In the genomic region with DNA sequence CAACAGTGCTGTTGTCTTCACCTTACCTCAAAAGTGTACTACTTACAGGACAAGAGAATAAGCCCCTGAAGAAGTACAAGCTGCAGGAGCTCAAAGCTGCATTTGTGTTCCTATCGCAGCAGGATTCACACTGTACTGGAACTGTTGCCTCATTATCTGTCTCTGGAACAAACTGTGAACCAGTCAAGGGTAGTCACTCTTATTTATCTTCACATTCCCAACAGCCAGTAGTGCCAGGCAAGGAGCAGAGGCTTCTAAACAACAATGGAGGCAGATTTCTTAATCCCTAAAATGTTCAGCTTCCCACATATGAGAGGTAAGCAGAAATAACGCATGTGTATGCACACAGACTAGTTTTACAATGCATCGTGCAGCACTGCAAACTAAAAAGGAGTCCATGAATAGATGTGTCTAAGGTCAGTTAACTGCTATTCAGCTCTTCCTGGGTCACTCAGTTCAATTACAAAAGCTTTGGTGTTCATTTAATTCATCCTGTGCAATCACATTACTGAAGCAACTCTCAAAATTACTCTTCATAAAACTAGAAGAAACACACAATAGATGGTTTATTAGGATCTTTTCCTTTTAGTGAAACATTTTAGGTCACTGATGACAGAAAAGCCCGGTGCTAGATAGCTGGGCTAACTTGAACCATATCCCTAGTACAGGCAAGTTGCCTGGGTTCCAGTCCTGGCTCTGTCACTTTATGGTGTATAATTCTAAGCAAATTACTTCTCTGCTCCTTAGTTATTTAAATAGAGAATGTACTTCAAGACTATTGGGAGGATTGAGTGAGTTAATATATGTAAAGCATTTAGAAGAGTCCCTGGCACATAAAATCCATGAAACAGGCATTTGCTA, we compare ENCODE assay signal across 12 cellular contexts. TPM values are rescaled to one million over a fixed set of nuclear protein-coding genes. Genes with fewer than 3 reads are reported as not detected.
DNase-seq lines count a peak whose midpoint lies in the region; ATAC-seq and TF ChIP-seq lines count a peak whose summit lies in the region.
"Had no signal": no experiment of that assay in that cellular context is flagged by ENCODE, and none has a peak within 500 bp of the region (broad histone marks: within the 10 kb centered on the region; RNA-seq: fewer than 3 reads in every experiment).

No MANE protein-coding gene starts in this region.

- H3K9me3 ChIP-seq in HAP-1: no peaks in the 10 kb centered on the region
- no peaks in the 10 kb centered on the region for H3K9me3 ChIP-seq in breast epithelium
- H3K9me3 ChIP-seq in smooth muscle cell (replicated peaks; ENCODE audit: low read depth): no peaks in the 10 kb centered on the region
- no peaks in the 10 kb centered on the region for H3K9me3 ChIP-seq in left lung
- H3K9me3 ChIP-seq: SJSA1 had no signal

- H4K20me1 ChIP-seq in smooth muscle cell (ENCODE audit: low read depth): peaks cover 13% of the 10 kb centered on the region

- 62% methylated on average over 4 of the region's 4 CpGs for WGBS in smooth muscle cell (ENCODE audit: low lambda C conversion rate)
- WGBS in lower leg skin, 2 donors: 42 to 47% methylated on average over 4 of the region's 4 CpGs

- H3K4me2 ChIP-seq in smooth muscle cell: peak overlapping the region; percentile 92

- no peak overlapping the region for H2AFZ ChIP-seq in smooth muscle cell (ENCODE audit: low read depth)

- H3K27ac ChIP-seq in breast epithelium (peak overlapping the region; percentile 95 to 96), smooth muscle cell (ENCODE audit: low read depth) (peak overlapping the region; percentile 98), left lung (no peak overlapping the region)

- H3K36me3 ChIP-seq in HAP-1 (replicated peaks) (peaks cover 8% of the 10 kb centered on the region), breast epithelium (no peaks in the 10 kb centered on the region), smooth muscle cell (ENCODE audit: low read depth) (no peaks in the 10 kb centered on the region), left lung (peaks cover 0 to 13% of the 10 kb centered on the region in 2 donors)

- in situ Hi-C loops in HAP-1 (cut with MboI; ENCODE audit: low sequenced_read_pairs): no loop called here

- TF ChIP-seq CTCF in breast epithelium (IDR thresholded peaks at IDR 0.05): no peak
- TF ChIP-seq CTCF in smooth muscle cell (IDR thresholded peaks at IDR 0.05; ENCODE audit: borderline replicate concordance, insufficient read depth, poor library complexity, severe bottlenecking): no peak
- no peak for TF ChIP-seq CTCF in lower leg skin (IDR thresholded peaks at IDR 0.05)
- TF ChIP-seq CTCF in left lung (IDR thresholded peaks at IDR 0.05): no peak

- H3K4me3 ChIP-seq in HAP-1 (peak overlapping the region; percentile 3), breast epithelium (peak overlapping the region; percentile 87 to 97 (median 91)), smooth muscle cell (peak overlapping the region; percentile 96), lower leg skin (ENCODE audit: low read depth, poor library complexity, severe bottlenecking) (no peak overlapping the region), left lung (no peak overlapping the region)

- no peaks in the 10 kb centered on the region for H3K27me3 ChIP-seq in HAP-1 (ENCODE audit: low read depth)
- no peaks in the 10 kb centered on the region for H3K27me3 ChIP-seq in breast epithelium
- no peaks in the 10 kb centered on the region for H3K27me3 ChIP-seq in smooth muscle cell (ENCODE audit: low read depth)
- no peaks in the 10 kb centered on the region for H3K27me3 ChIP-seq in left lung
- H3K27me3 ChIP-seq: SJSA1 had no signal

- TF ChIP-seq POLR2A in breast epithelium (IDR thresholded peaks at IDR 0.05): no peak
- no peak for TF ChIP-seq POLR2A in lower leg skin (IDR thresholded peaks at IDR 0.05)

- peaks cover 35% of the 10 kb centered on the region for H3K4me1 ChIP-seq in HAP-1
- peaks cover 0 to 14% of the 10 kb centered on the region in 2 donors for H3K4me1 ChIP-seq in breast epithelium
- peaks cover 26% of the 10 kb centered on the region for H3K4me1 ChIP-seq in smooth muscle cell (ENCODE audit: low read depth)
- H3K4me1 ChIP-seq in left lung: peaks cover 19 to 62% of the 10 kb centered on the region in 2 donors

- peaks cover 58% of the 10 kb centered on the region for H3K79me2 ChIP-seq in smooth muscle cell (ENCODE audit: low read depth)

- H3F3A ChIP-seq in smooth muscle cell (ENCODE audit: low read depth): peaks cover 11% of the 10 kb centered on the region

- intact Hi-C loops in breast epithelium (cut with DNase I; ENCODE audit: low total_unique reads): no loop called here
- intact Hi-C loops in lower leg skin (cut with DNase I; ENCODE audit: low total_unique reads): no loop called here
- intact Hi-C loops in left lung (cut with DNase I): no loop called here

- ATAC-seq in HG03354 (IDR thresholded peaks at IDR 0.05; ENCODE audit: poor library complexity, severe bottlenecking, unreplicated experiment): no peak
- ATAC-seq in left lung: no peak

- peak; percentile 54 to 85 for DNase-seq in HAP-1 (ENCODE audit: low spot score in 2 of 2)
- DNase-seq in breast epithelium (ENCODE audit: low spot score in 2 of 2): no peak
- peak; percentile 65 for DNase-seq in medulla oblongata (ENCODE audit: extremely low spot score)
- no peak for DNase-seq in smooth muscle cell (lab: John Stamatoyannopoulos, UW; ENCODE audit: unreplicated experiment)
- DNase-seq in lower leg skin (ENCODE audit: low spot score in 2 of 2): no peak
- DNase-seq in left lung: no peak
- no peak for DNase-seq in stimulated activated CD4-positive, alpha-beta T cell treated with anti-CD3 and anti-CD28 coated beads, Interleukin-2, amount 100 ng/mL, for 48 hours
- DNase-seq: activated CD4-positive, alpha-beta T cell treated with anti-CD3 and anti-CD28 coated beads, Interleukin-2, amount 50 U/mL, for 1 hour; amniotic stem cell; NCI-H2171 treated with DMSO at 0.1 percent for 48 hours had no signal

- no peak overlapping the region for H3K9ac ChIP-seq in smooth muscle cell (ENCODE audit: low read depth)

RNA-seq across cellular contexts. Expression of a gene that starts 2.7 kb away (rescaled TPM):
- 100 to 1,000 TPM in 1 of 3 donors, 10 to 100 TPM in 2; 73.0 to 130 (median 89.1) TPM for total RNA-seq in breast epithelium
- total RNA-seq in smooth muscle cell: 19.8 and 32.8 TPM in 2 replicates
- polyA plus RNA-seq in smooth muscle cell: 17.7 and 22.4 TPM in 2 replicates
- total RNA-seq in lower leg skin: 100 to 1,000 TPM in 3 of 4 donors, 10 to 100 TPM in 1; 76.6 to 170 (median 109) TPM
- total RNA-seq in left lung: 10 to 100 TPM; 27.8 to 36.9 TPM

Comparison
In these comparisons a context has a peak if more than half of its experiments do, and no peak if none do; other contexts are left out.
1. DNase-seq: peak in HAP-1 (2 of 2) and medulla oblongata (single experiment); none in breast epithelium (0 of 2), smooth muscle cell (single experiment), lower leg skin (0 of 2), left lung (0 of 2) and stimulated activated CD4-positive, alpha-beta T cell treated with anti-CD3 and anti-CD28 coated beads, Interleukin-2, amount 100 ng/mL, for 48 hours (0 of 2).
2. H3K4me3 ChIP-seq: peak in HAP-1 (single experiment), breast epithelium (3 of 3) and smooth muscle cell (single experiment); none in lower leg skin (single experiment) and left lung (0 of 2).
3. H3K27ac ChIP-seq: peak in breast epithelium (2 of 2) and smooth muscle cell (single experiment); none in left lung (0 of 2).